Comparison of ENCODE assay signal across 8 cellular contexts in genomic region chr2:10432315-10433181, GRCh38. TPM values are rescaled to one million over a fixed set of nuclear protein-coding genes. Genes with fewer than 3 reads are reported as not detected.
DNase-seq lines count a peak whose midpoint lies in the region; ATAC-seq, FAIRE-seq and TF ChIP-seq lines count a peak whose summit lies in the region.

No MANE protein-coding gene starts in this region.

- H3K36me3 ChIP-seq in left lung, result peaks cover 0 to 10% of the 10 kb centered on the region in 2 donors

- CTCF ChIA-PET in A549 (lab: Yijun Ruan, JAX), result interaction anchor here (1.0 to 12.0 kb wide), 11 partner anchors 12 to 384 kb away, joined by 3 to 322 read pairs (median 74); partner anchors contain the start of genes CYS1, ODC1 and RRM2
- CTCF ChIA-PET in activated naive CD4-positive, alpha-beta T cell treated with anti-CD3 and anti-CD28 coated beads, Interleukin-2, amount 10 ng/mL, durations not matched to agents 7 days and 5 days (lab: Charles Lee), result interaction anchor here (0.8 to 4.6 kb wide), 7 partner anchors 14 to 314 kb away, joined by 3 to 31 read pairs (median 4); no protein-coding TSS in a partner anchor

- intact Hi-C loops in left lung (cut with DNase I), result loop anchor here in 1 of 2 donors (5.0 to 10.0 kb wide), 2 partner anchors 222 to 305 kb away; no protein-coding TSS in a partner anchor

- TF ChIP-seq EP300 in A549 (IDR thresholded peaks at IDR 0.05), result no peak

- TF ChIP-seq CTCF in A549 (IDR thresholded peaks at IDR 0.05), result no peak
- no peak for TF ChIP-seq CTCF in left lung (IDR thresholded peaks at IDR 0.05)

- POLR2A ChIA-PET in A549 (lab: Yijun Ruan, JAX), result no interaction called here

- no peak overlapping the region for H3K27ac Mint-ChIP-seq in activated naive CD4-positive, alpha-beta T cell treated with anti-CD3 and anti-CD28 coated beads, Interleukin-2, amount 10 ng/mL, durations not matched to agents 7 days and 5 days

- FAIRE-seq in A549 (lab: Jason Lieb, UNC), result no peak

- ATAC-seq in A549, result 0 out of 6 replicates have a peak, but pooled peaks of 1 of the 2 experiments have one; percentile 1
- ATAC-seq in GM21423 (IDR thresholded peaks at IDR 0.05; ENCODE audit: unreplicated experiment), result peak; percentile 48
- peak; percentile 91 for ATAC-seq in left lung
- no peak for ATAC-seq in GM19035 (IDR thresholded peaks at IDR 0.05; ENCODE audit: unreplicated experiment)
- ATAC-seq in HG03175 (IDR thresholded peaks at IDR 0.05; ENCODE audit: unreplicated experiment), result no peak

- H3K9me3 ChIP-seq in A549 (no peaks in the 10 kb centered on the region), left lung (no peaks in the 10 kb centered on the region)

- H3K27ac ChIP-seq in A549 (peak overlapping the region in 1 of 2 experiments; percentile 4; a peak in 2 of 6 replicates), left lung (no peak overlapping the region)

- H3K36me3 Mint-ChIP-seq in activated naive CD4-positive, alpha-beta T cell treated with anti-CD3 and anti-CD28 coated beads, Interleukin-2, amount 10 ng/mL, durations not matched to agents 7 days and 5 days, result no peaks in the 10 kb centered on the region

- no peaks in the 10 kb centered on the region for H3K9me3 Mint-ChIP-seq in activated naive CD4-positive, alpha-beta T cell treated with anti-CD3 and anti-CD28 coated beads, Interleukin-2, amount 10 ng/mL, durations not matched to agents 7 days and 5 days

- peaks cover 0 to 4% of the 10 kb centered on the region in 2 donors for H3K27me3 ChIP-seq in left lung

- no peak for DNase-seq in A549 (ENCODE audit: low read depth in 1 of 2, low spot score in 1 of 2)
- no peak for DNase-seq in activated naive CD4-positive, alpha-beta T cell treated with anti-CD3 and anti-CD28 coated beads, Interleukin-2, amount 10 ng/mL, durations not matched to agents 7 days and 5 days
- peak; percentile 72 to 88 for DNase-seq in left lung
- DNase-seq in NCI-H128 (lab: John Stamatoyannopoulos, UW; ENCODE audit: unreplicated experiment), result no peak
- no peak for DNase-seq in activated T-cell treated with anti-CD3 and anti-CD28 coated beads, Interleukin-2, amount 50 U/mL, for 48 hours

- H3K27me3 Mint-ChIP-seq in activated naive CD4-positive, alpha-beta T cell treated with anti-CD3 and anti-CD28 coated beads, Interleukin-2, amount 10 ng/mL, durations not matched to agents 7 days and 5 days, result peaks cover 46% of the 10 kb centered on the region

- WGBS in A549 (ENCODE audit: missing lambda C conversion rate), result 72% methylated on average over 27 of the region's 49 CpGs

- no peak for TF ChIP-seq RAD21 in A549 (conservative IDR thresholded peaks at IDR 0.05 in 1 of 2, IDR thresholded peaks at IDR 0.05 in 1 of 2)

- H3K4me1 Mint-ChIP-seq in activated naive CD4-positive, alpha-beta T cell treated with anti-CD3 and anti-CD28 coated beads, Interleukin-2, amount 10 ng/mL, durations not matched to agents 7 days and 5 days, result peaks cover 13% of the 10 kb centered on the region

- TF ChIP-seq POLR2A in A549 (IDR thresholded peaks at IDR 0.05; ENCODE audit: low read length), result no peak

- H3K4me1 ChIP-seq in A549 (peaks cover 18% of the 10 kb centered on the region), left lung (peaks cover 7 to 23% of the 10 kb centered on the region in 2 donors)

- H3K4me3 Mint-ChIP-seq in activated naive CD4-positive, alpha-beta T cell treated with anti-CD3 and anti-CD28 coated beads, Interleukin-2, amount 10 ng/mL, durations not matched to agents 7 days and 5 days, result peak overlapping the region; percentile 44

- no peak overlapping the region for H3K4me3 ChIP-seq in A549
- H3K4me3 ChIP-seq in left lung, result peak overlapping the region; percentile 31 to 41

- H3K4me2 ChIP-seq in A549, result peak overlapping the region; percentile 25; the same call in 2 of the 3 replicates

TF ChIP-seq in A549, 52 proteins besides CTCF, POLR2A, EP300 and RAD21:
- TF ChIP-seq MYC (IDR thresholded peaks at IDR 0.05; ENCODE audit: borderline replicate concordance, low read length), result no peak
- no peak for TF ChIP-seq ATOH8 (CRISPR knock-in tag; IDR thresholded peaks at IDR 0.05; ENCODE audit: low read depth)
- no peak for TF ChIP-seq NFE2L2 (conservative IDR thresholded peaks at IDR 0.05; ENCODE audit: low read length)
- TF ChIP-seq BHLHE40 (IDR thresholded peaks at IDR 0.05; ENCODE audit: low read depth, low read length), result no peak
- TF ChIP-seq HOXA7 (CRISPR knock-in tag; IDR thresholded peaks at IDR 0.05), result no peak
- TF ChIP-seq CEBPB (IDR thresholded peaks at IDR 0.05), result no peak
- no peak for TF ChIP-seq FOXS1 (CRISPR knock-in tag; IDR thresholded peaks at IDR 0.05)
- no peak for TF ChIP-seq KDM1A (IDR thresholded peaks at IDR 0.05; ENCODE audit: low read depth)
- no peak for TF ChIP-seq PBX3 (IDR thresholded peaks at IDR 0.05)

RNA-seq across cellular contexts. Expression of gene ODC1, which starts 15.6 kb away (rescaled TPM):
- polyA plus RNA-seq in A549 (2011; rRNA removed) (198 and 265 TPM in 2 replicates), A549 (2017; fragmentation: RNase III; extraction: RNeasy Plus Mini Kit Qiagen cat#74134 plus additional on column Dnase treatment) (56.3 to 89.5 TPM (median 57.8 TPM) in 3 replicates)
- polyA plus RNA-seq in A549 (2012; cell fraction: cytosol; rRNA removed), result 147 and 159 TPM in 2 replicates
- 84.5 and 165 TPM in 2 replicates for polyA plus RNA-seq in A549 (2012; cell fraction: nucleus; rRNA removed)
- polyA minus RNA-seq in A549 (2011; rRNA and poly(A)+ RNA removed), result 110 and 113 TPM in 2 replicates
- 10 to 100 TPM; 55.0 to 98.4 TPM for total RNA-seq in left lung

Comparison
In these comparisons a context has a peak if more than half of its experiments do, and no peak if none do; other contexts are left out.
1. ATAC-seq: peak in GM21423 (single experiment) and left lung (single experiment); none in GM19035 (single experiment) and HG03175 (single experiment).
2. DNase-seq: peak in left lung (2 of 2); none in A549 (0 of 2), activated naive CD4-positive, alpha-beta T cell treated with anti-CD3 and anti-CD28 coated beads, Interleukin-2, amount 10 ng/mL, durations not matched to agents 7 days and 5 days (single experiment), NCI-H128 (single experiment) and activated T-cell treated with anti-CD3 and anti-CD28 coated beads, Interleukin-2, amount 50 U/mL, for 48 hours (0 of 2).